Comparison of ENCODE assay signal across 8 cellular contexts in the genomic region with DNA sequence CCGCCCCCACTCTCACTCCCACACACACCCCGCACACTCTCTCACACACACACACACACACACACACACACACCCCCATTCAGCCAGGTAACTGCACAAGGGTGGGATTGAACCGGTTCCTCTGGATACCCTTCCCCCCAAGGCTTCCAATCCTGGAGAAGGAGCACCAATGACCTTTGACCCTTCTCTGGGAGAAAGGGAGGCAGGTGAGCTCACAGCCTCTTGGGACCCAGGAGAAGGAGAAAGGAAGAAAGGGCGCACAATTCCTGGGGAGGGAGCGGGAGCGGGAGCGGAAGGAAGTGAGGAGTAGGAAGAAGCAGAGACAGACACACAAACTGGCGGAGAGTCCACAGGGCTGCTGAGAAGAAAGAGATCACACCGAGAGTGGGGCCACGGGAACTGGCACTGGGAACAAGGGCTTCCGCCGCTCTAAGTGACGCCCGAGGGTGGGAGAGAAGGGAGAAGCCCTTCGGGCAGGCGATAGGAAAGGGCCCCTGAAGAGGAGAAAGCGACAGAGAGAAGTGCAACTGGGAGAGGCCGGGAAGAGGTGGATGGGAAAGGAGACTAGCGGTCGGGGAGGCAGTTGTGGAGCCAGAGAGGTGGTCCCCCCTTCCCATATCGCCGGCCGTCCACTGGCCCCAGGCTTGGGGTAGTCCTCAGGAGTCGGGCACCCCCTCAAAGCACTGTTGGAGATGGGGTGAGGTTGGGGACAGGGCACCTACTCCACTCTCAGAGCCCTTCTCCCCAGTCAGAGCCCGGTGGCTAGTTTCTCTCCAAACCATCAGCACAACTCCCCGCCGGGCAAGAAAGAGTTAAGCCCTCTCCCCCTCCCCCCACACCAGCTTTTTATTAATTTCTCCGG. TPM values are rescaled to one million over a fixed set of nuclear protein-coding genes. Genes with fewer than 3 reads are reported as not detected.
A peak's percentile ranks its signal among the peaks of the same experiment; 100 is the strongest.
DNase-seq lines count a peak whose midpoint lies in the region; TF ChIP-seq lines count a peak whose summit lies in the region.

No MANE protein-coding gene starts in this region.

- H4K20me1 ChIP-seq in SK-N-SH (ENCODE audit: insufficient read depth) = 0 out of 2 replicates have a peak, but pooled peaks cover 3% of the 10 kb centered on the region

- H3K9ac ChIP-seq in SK-N-SH = no peak overlapping the region

- POLR2A ChIA-PET in CD4-positive, alpha-beta memory T cell (lab: Charles Lee; ENCODE audit: partially characterized antibody) = no interaction called here
- POLR2A ChIA-PET in SK-N-SH (lab: Yijun Ruan, JAX) (no interaction called here), HEK293T (lab: Yijun Ruan, JAX) (interaction anchor here (0.7 to 2.2 kb wide), 2 partner anchors 23 to 33 kb away, joined by 4 to 8 read pairs; no protein-coding TSS in a partner anchor)

- peaks cover 0 to 19% of the 10 kb centered on the region in 2 donors for H3K36me3 Mint-ChIP-seq in CD4-positive, alpha-beta memory T cell
- H3K36me3 Mint-ChIP-seq in osteocyte (ENCODE audit: unreplicated experiment) = no peaks in the 10 kb centered on the region

- H3K4me1 ChIP-seq in CD4-positive, alpha-beta memory T cell (ENCODE audit: insufficient read depth, low read length) = peaks cover 26% of the 10 kb centered on the region
- H3K4me1 ChIP-seq in SK-N-SH (ENCODE audit: control insufficient read depth in 1 of 2, insufficient read depth in 2 of 2, low read depth in 1 of 2, low read length in 1 of 2) = peaks cover 11 to 24% of the 10 kb centered on the region in 2 experiments; a peak in 3 of 4 replicates

- no peaks in the 10 kb centered on the region for H3K9me3 ChIP-seq in CD4-positive, alpha-beta memory T cell (ENCODE audit: control insufficient read depth in 1 of 2, low read length in 2 of 2)
- H3K9me3 ChIP-seq in SK-N-SH = no peaks in the 10 kb centered on the region

- no peaks in the 10 kb centered on the region for H3K9me2 ChIP-seq in SK-N-SH

- H3K9me3 Mint-ChIP-seq in CD4-positive, alpha-beta memory T cell = peaks cover 0 to 2% (median 0%) of the 10 kb centered on the region in 8 donors
- no peaks in the 10 kb centered on the region for H3K9me3 Mint-ChIP-seq in osteocyte (ENCODE audit: unreplicated experiment)

- H2AFZ ChIP-seq in SK-N-SH (ENCODE audit: low read depth) = no peak overlapping the region

- H3K27ac Mint-ChIP-seq in CD4-positive, alpha-beta memory T cell = peak overlapping the region in 5 of 7 donors; percentile 43 to 99 (median 78)
- peak overlapping the region; percentile 94 for H3K27ac Mint-ChIP-seq in osteocyte (ENCODE audit: unreplicated experiment)

- peak overlapping the region; percentile 99 for H3K4me2 ChIP-seq in SK-N-SH

- H3F3A ChIP-seq in SK-N-SH (replicated peaks; ENCODE audit: insufficient read depth) = peaks cover 16% of the 10 kb centered on the region

- H3K79me2 ChIP-seq in SK-N-SH (ENCODE audit: insufficient read depth) = no peaks in the 10 kb centered on the region

- no peak for TF ChIP-seq EP300 in SK-N-SH (IDR thresholded peaks at IDR 0.05; ENCODE audit: borderline replicate concordance in 1 of 2, low read depth in 1 of 2, low read length in 1 of 2)

- intact Hi-C loops in CD4-positive, alpha-beta memory T cell (cut with micrococcal nuclease) = loop anchor here (1.0 kb wide), 1 partner anchor 33 kb away; the partner anchor contains the start of gene PDK2

- TF ChIP-seq CTCF in SK-N-SH (IDR thresholded peaks at IDR 0.05) (no peak), fibroblast of pulmonary artery (IDR thresholded peaks at IDR 0.05; ENCODE audit: low read length, missing control alignments) (no peak), osteocyte (IDR thresholded peaks at IDR 0.05) (no peak)

- no peak for DNase-seq in CD4-positive, alpha-beta memory T cell
- DNase-seq in SK-N-SH (no peak), fibroblast of pulmonary artery (ENCODE audit: low read depth) (peak; percentile 38), osteocyte (ENCODE audit: extremely low spot score, unreplicated experiment) (no peak), A172 (ENCODE audit: low spot score) (no peak), hippocampal formation (lab: John Stamatoyannopoulos, UW) (no peak), GOT3 (lab: John Stamatoyannopoulos, UW) (no peak), HEK293T (ENCODE audit: extremely low spot score) (no peak)

- CTCF ChIA-PET in CD4-positive, alpha-beta memory T cell (lab: Charles Lee; ENCODE audit: partially characterized antibody) = no interaction called here
- CTCF ChIA-PET in SK-N-SH (lab: Yijun Ruan, JAX) (interaction anchor here (1.0 to 11.3 kb wide), 2 partner anchors 15 to 41 kb away, joined by 5 to 116 read pairs; no protein-coding TSS in a partner anchor), HEK293T (lab: Yijun Ruan, JAX) (no interaction called here)

- H3K27ac ChIP-seq in CD4-positive, alpha-beta memory T cell (ENCODE audit: low read depth, low read length) = no peak overlapping the region
- no peak overlapping the region; a peak in 1 of 4 replicates for H3K27ac ChIP-seq in SK-N-SH (ENCODE audit: low read depth in 2 of 2, low read length in 1 of 2)

- no peaks in the 10 kb centered on the region for H3K36me3 ChIP-seq in CD4-positive, alpha-beta memory T cell (ENCODE audit: insufficient read depth, low read length)
- no peaks in the 10 kb centered on the region for H3K36me3 ChIP-seq in SK-N-SH (replicated peaks in 1 of 2; ENCODE audit: control insufficient read depth in 1 of 2, insufficient read depth in 2 of 2, low read length in 1 of 2)

- no peak for TF ChIP-seq RAD21 in SK-N-SH (IDR thresholded peaks at IDR 0.05; ENCODE audit: low read length)

- peaks cover 6% of the 10 kb centered on the region for H3K27me3 ChIP-seq in CD4-positive, alpha-beta memory T cell (ENCODE audit: insufficient read depth, low read length)
- H3K27me3 ChIP-seq in SK-N-SH (ENCODE audit: insufficient read depth) = no peaks in the 10 kb centered on the region

- peak overlapping the region; percentile 61 to 80 (median 77) for H3K4me3 Mint-ChIP-seq in CD4-positive, alpha-beta memory T cell
- H3K4me3 Mint-ChIP-seq in osteocyte (ENCODE audit: unreplicated experiment) = peak overlapping the region; percentile 93

- 78% methylated on average over 28 of the region's 28 CpGs for WGBS in SK-N-SH (ENCODE audit: low lambda C conversion rate)

- no peak overlapping the region for H3K4me3 ChIP-seq in CD4-positive, alpha-beta memory T cell (ENCODE audit: low read length in 2 of 2)
- peak overlapping the region; percentile 61 to 70 for H3K4me3 ChIP-seq in SK-N-SH (ENCODE audit: low read depth in 2 of 2, low read length in 1 of 2)
- H3K4me3 ChIP-seq in fibroblast of pulmonary artery (replicated peaks; ENCODE audit: low read depth, low read length) = peak overlapping the region; percentile 57

- H3K4me1 Mint-ChIP-seq in CD4-positive, alpha-beta memory T cell = peaks cover 11 to 42% (median 26%) of the 10 kb centered on the region in 4 donors
- peaks cover 40% of the 10 kb centered on the region for H3K4me1 Mint-ChIP-seq in osteocyte (ENCODE audit: unreplicated experiment)

- H3K27me3 Mint-ChIP-seq in CD4-positive, alpha-beta memory T cell = peaks cover 3 to 7% of the 10 kb centered on the region in 2 donors
- no peaks in the 10 kb centered on the region for H3K27me3 Mint-ChIP-seq in osteocyte (ENCODE audit: unreplicated experiment)

TF ChIP-seq in SK-N-SH, 30 proteins besides CTCF, POLR2A, EP300 and RAD21 (continues in another document):
- TF ChIP-seq YY1 (IDR thresholded peaks at IDR 0.05; ENCODE audit: low read depth) (no peak), EZH2phosphoT487 (IDR thresholded peaks at IDR 0.05; ENCODE audit: borderline replicate concordance, low read depth) (no peak)

TF ChIP-seq in HEK293T, 16 proteins besides CTCF, POLR2A, EP300 and RAD21:
- no peak for TF ChIP-seq SP1 (IDR thresholded peaks at IDR 0.05)
- TF ChIP-seq ELF4 (IDR thresholded peaks at IDR 0.05) = no peak
- no peak for TF ChIP-seq ARNT (IDR thresholded peaks at IDR 0.05)
- no peak for TF ChIP-seq ZNF384 (IDR thresholded peaks at IDR 0.05)

RNA-seq across cellular contexts. Expression of gene SAMD14, which starts 1.3 kb away (rescaled TPM):
- total RNA-seq in CD4-positive, alpha-beta memory T cell = 1 to 10 TPM; 1.2 to 1.3 TPM
- under 1 TPM; 0.16 to 0.19 TPM for polyA plus RNA-seq in CD4-positive, alpha-beta memory T cell
- 2.8 and 3.4 TPM in 2 replicates for polyA plus RNA-seq in SK-N-SH (2012; rRNA removed)
- 1.2 and 2.0 TPM in 2 replicates for polyA plus RNA-seq in SK-N-SH (2012; cell fraction: cytosol; rRNA removed)
- polyA plus RNA-seq in SK-N-SH (2012; cell fraction: nucleus; rRNA removed) = 12.4 and 16.5 TPM in 2 replicates
- 36.1 and 36.8 TPM in 2 replicates for total RNA-seq in osteocyte
- 0.50 and 0.62 TPM in 2 replicates for total RNA-seq in A172 (2014; rRNA removed; shearing (Covaris generic))

RNA-seq across cellular contexts. Expression of gene PPP1R9B, which starts 21.8 kb away (rescaled TPM):
- total RNA-seq in CD4-positive, alpha-beta memory T cell = 10 to 100 TPM; 97.5 to 99.7 TPM
- 1 to 10 TPM in 1 of 2 donors, under 1 TPM in 1; 0.48 to 2.2 TPM for polyA plus RNA-seq in CD4-positive, alpha-beta memory T cell
- 26.9 and 35.2 TPM in 2 replicates for polyA plus RNA-seq in SK-N-SH (2012; rRNA removed)
- 19.8 and 24.9 TPM in 2 replicates for polyA plus RNA-seq in SK-N-SH (2012; cell fraction: cytosol; rRNA removed)
- 65.0 and 65.1 TPM in 2 replicates for polyA plus RNA-seq in SK-N-SH (2012; cell fraction: nucleus; rRNA removed)
- 175 and 176 TPM in 2 replicates for total RNA-seq in osteocyte
- 19.1 and 35.5 TPM in 2 replicates for total RNA-seq in A172 (2014; rRNA removed; shearing (Covaris generic))

RNA-seq across cellular contexts. Expression of gene PDK2, which starts 33.5 kb away (rescaled TPM):
- 10 to 100 TPM; 39.1 to 40.6 TPM for total RNA-seq in CD4-positive, alpha-beta memory T cell
- 10 to 100 TPM; 34.5 to 36.5 TPM for polyA plus RNA-seq in CD4-positive, alpha-beta memory T cell
- polyA plus RNA-seq in SK-N-SH (2012; rRNA removed) = 96.1 and 124 TPM in 2 replicates
- polyA plus RNA-seq in SK-N-SH (2012; cell fraction: cytosol; rRNA removed) = 41.5 and 62.1 TPM in 2 replicates
- polyA plus RNA-seq in SK-N-SH (2012; cell fraction: nucleus; rRNA removed) = 123 and 147 TPM in 2 replicates
- total RNA-seq in osteocyte = 66.2 and 67.0 TPM in 2 replicates
- total RNA-seq in A172 (2014; rRNA removed; shearing (Covaris generic)) = 13.7 and 13.9 TPM in 2 replicates

RNA-seq across cellular contexts. Expression of gene SGCA, which starts 37.1 kb away (rescaled TPM):
- not detected for total RNA-seq in CD4-positive, alpha-beta memory T cell
- not detected for polyA plus RNA-seq in CD4-positive, alpha-beta memory T cell
- 0.29 TPM in 1 of 2 replicates, not detected in the other for polyA plus RNA-seq in SK-N-SH (2012; rRNA removed)
- 0.04 and 0.07 TPM in 2 replicates for polyA plus RNA-seq in SK-N-SH (2012; cell fraction: cytosol; rRNA removed)
- polyA plus RNA-seq in SK-N-SH (2012; cell fraction: nucleus; rRNA removed) = 0.11 and 0.15 TPM in 2 replicates
- 12.0 and 13.0 TPM in 2 replicates for total RNA-seq in osteocyte
- total RNA-seq in A172 (2014; rRNA removed; shearing (Covaris generic)) = 0.22 and 9.3 TPM in 2 replicates

Comparison
In these comparisons a context has a peak if more than half of its experiments do, and no peak if none do; other contexts are left out.
1. H3K4me3 ChIP-seq: peak in SK-N-SH (2 of 2) and fibroblast of pulmonary artery (single experiment); none in CD4-positive, alpha-beta memory T cell (0 of 2).
2. RNA of gene SAMD14, which starts 1.3 kb away (total RNA-seq): 36.1 to 36.8 TPM in osteocyte; 1.2 to 1.3 TPM in CD4-positive, alpha-beta memory T cell and 0.50 to 0.62 TPM in A172; every median in the first group is over 10 times any median in the second.